Comparison of ENCODE assay signal across 11 cellular contexts in genomic region chr12:48155786-48156185, GRCh38. TPM values are rescaled to one million over a fixed set of nuclear protein-coding genes. Genes with fewer than 3 reads are reported as not detected.
DNase-seq lines count a peak whose midpoint lies in the region; ATAC-seq and TF ChIP-seq lines count a peak whose summit lies in the region.
"Not testable (repeated sequence)": the region's sequence is repeated elsewhere in the genome, so short reads cannot be mapped to it uniquely, and the experiment has no call there.
"Had no signal": no experiment of that assay in that cellular context is flagged by ENCODE, and none has a peak within 500 bp of the region (broad histone marks: within the 10 kb centered on the region; RNA-seq: fewer than 3 reads in every experiment).

No MANE protein-coding gene starts in this region.

- H3K9me3 Mint-ChIP-seq in IgD-negative memory B cell; T-helper 1 cell treated with Interleukin-12 subunit alpha and Interleukin-12 subunit beta and Interleukin-4 antibody, amounts not matched to agents 30 μg/mL and 1 μg/mL, for 36 hours; activated T-cell treated with anti-CD3 and anti-CD28 coated beads, Interleukin-2, amount 50 U/mL, for 24 hours; activated naive CD8-positive, alpha-beta T cell treated with anti-CD3 and anti-CD28 coated beads, Interleukin-2, amount 10 ng/mL, durations not matched to agents 7 days and 5 days; endodermal cell; naive thymus-derived CD8-positive, alpha-beta T cell: not testable (repeated sequence)

- peaks cover 0 to 16% (median 0%) of the 10 kb centered on the region in 11 experiments; a peak in 2 of 22 replicates for H4K20me1 ChIP-seq in BLaER1 treated with 17β-estradiol and CSF1 and Interleukin-3, amounts not matched to agents 10 nM and 100 nM

- peak overlapping the region; percentile 16 to 94 (median 36) for H3K4me3 Mint-ChIP-seq in IgD-negative memory B cell
- H3K4me3 Mint-ChIP-seq in T-helper 1 cell treated with Interleukin-12 subunit alpha and Interleukin-12 subunit beta and Interleukin-4 antibody, amounts not matched to agents 30 μg/mL and 1 μg/mL, for 36 hours = peak overlapping the region; percentile 94
- H3K4me3 Mint-ChIP-seq in activated T-cell treated with anti-CD3 and anti-CD28 coated beads, Interleukin-2, amount 50 U/mL, for 24 hours = peak overlapping the region; percentile 96
- H3K4me3 Mint-ChIP-seq in activated naive CD8-positive, alpha-beta T cell treated with anti-CD3 and anti-CD28 coated beads, Interleukin-2, amount 10 ng/mL, durations not matched to agents 7 days and 5 days = peak overlapping the region; percentile 96
- H3K4me3 Mint-ChIP-seq in endodermal cell = not testable (repeated sequence)
- peak overlapping the region; percentile 93 to 99 (median 96) for H3K4me3 Mint-ChIP-seq in naive thymus-derived CD8-positive, alpha-beta T cell

- 95 to 100% methylated on average over 3 to 4 of the region's 5 CpGs for WGBS in endodermal cell (ENCODE audit: insufficient coverage in 1 of 2, insufficient read length in 1 of 2), 2 experiments

- not testable (repeated sequence) for H3K36me3 Mint-ChIP-seq in IgD-negative memory B cell; activated naive CD8-positive, alpha-beta T cell treated with anti-CD3 and anti-CD28 coated beads, Interleukin-2, amount 10 ng/mL, durations not matched to agents 7 days and 5 days; endodermal cell (ENCODE audit: low read depth)
- peaks cover 19% of the 10 kb centered on the region for H3K36me3 Mint-ChIP-seq in T-helper 1 cell treated with Interleukin-12 subunit alpha and Interleukin-12 subunit beta and Interleukin-4 antibody, amounts not matched to agents 30 μg/mL and 1 μg/mL, for 36 hours (ENCODE audit: low read depth)
- H3K36me3 Mint-ChIP-seq in activated T-cell treated with anti-CD3 and anti-CD28 coated beads, Interleukin-2, amount 50 U/mL, for 24 hours (ENCODE audit: low read depth) = peaks cover 41% of the 10 kb centered on the region
- H3K36me3 Mint-ChIP-seq in naive thymus-derived CD8-positive, alpha-beta T cell = peaks cover 0 to 32% (median 0%) of the 10 kb centered on the region in 3 donors

- H3K4me2 ChIP-seq in BLaER1 treated with 17β-estradiol and CSF1 and Interleukin-3, amounts not matched to agents 10 nM and 100 nM = peak overlapping the region in 10 of 11 experiments; percentile 71 to 99 (median 93); a peak in 9 of 22 replicates

- not testable (repeated sequence) for H3K9me3 ChIP-seq in BLaER1 treated with 17β-estradiol and CSF1 and Interleukin-3, amounts not matched to agents 10 nM and 100 nM (replicated peaks in 1 of 11); endodermal cell (ENCODE audit: control insufficient read depth, low read length); gastrocnemius medialis

- H3K36me3 ChIP-seq in BLaER1 treated with 17β-estradiol and CSF1 and Interleukin-3, amounts not matched to agents 10 nM and 100 nM = peaks cover 27 to 41% (median 30%) of the 10 kb centered on the region in 11 experiments
- not testable (repeated sequence) for H3K36me3 ChIP-seq in endodermal cell (ENCODE audit: control insufficient read depth, insufficient read depth, low read length)
- H3K36me3 ChIP-seq in gastrocnemius medialis = peaks cover 0 to 10% of the 10 kb centered on the region in 2 donors

- H3K27me3 ChIP-seq in BLaER1 treated with 17β-estradiol and CSF1 and Interleukin-3, amounts not matched to agents 10 nM and 100 nM; endodermal cell (ENCODE audit: control insufficient read depth, insufficient read depth, low read length, poor library complexity, severe bottlenecking); gastrocnemius medialis: not testable (repeated sequence)

- H3K27me3 Mint-ChIP-seq in IgD-negative memory B cell; T-helper 1 cell treated with Interleukin-12 subunit alpha and Interleukin-12 subunit beta and Interleukin-4 antibody, amounts not matched to agents 30 μg/mL and 1 μg/mL, for 36 hours (ENCODE audit: low read depth); activated T-cell treated with anti-CD3 and anti-CD28 coated beads, Interleukin-2, amount 50 U/mL, for 24 hours; activated naive CD8-positive, alpha-beta T cell treated with anti-CD3 and anti-CD28 coated beads, Interleukin-2, amount 10 ng/mL, durations not matched to agents 7 days and 5 days; endodermal cell (ENCODE audit: insufficient read depth); naive thymus-derived CD8-positive, alpha-beta T cell: not testable (repeated sequence)

- peaks cover 18 to 28% (median 23%) of the 10 kb centered on the region in 3 donors for H3K4me1 Mint-ChIP-seq in IgD-negative memory B cell
- H3K4me1 Mint-ChIP-seq in T-helper 1 cell treated with Interleukin-12 subunit alpha and Interleukin-12 subunit beta and Interleukin-4 antibody, amounts not matched to agents 30 μg/mL and 1 μg/mL, for 36 hours (ENCODE audit: low read depth) = peaks cover 27% of the 10 kb centered on the region
- H3K4me1 Mint-ChIP-seq in activated T-cell treated with anti-CD3 and anti-CD28 coated beads, Interleukin-2, amount 50 U/mL, for 24 hours (ENCODE audit: low read depth) = peaks cover 62% of the 10 kb centered on the region
- peaks cover 26% of the 10 kb centered on the region for H3K4me1 Mint-ChIP-seq in activated naive CD8-positive, alpha-beta T cell treated with anti-CD3 and anti-CD28 coated beads, Interleukin-2, amount 10 ng/mL, durations not matched to agents 7 days and 5 days
- not testable (repeated sequence) for H3K4me1 Mint-ChIP-seq in endodermal cell
- peaks cover 20 to 52% (median 48%) of the 10 kb centered on the region in 4 donors for H3K4me1 Mint-ChIP-seq in naive thymus-derived CD8-positive, alpha-beta T cell

- POLR2A ChIA-PET in activated naive CD8-positive, alpha-beta T cell treated with anti-CD3 and anti-CD28 coated beads, Interleukin-2, amount 10 ng/mL, durations not matched to agents 7 days and 5 days (lab: Charles Lee) = interaction anchor here (0.7 to 3.2 kb wide), 2 partner anchors 50 to 275 kb away, joined by 4 to 41 read pairs; partner anchors contain the start of gene SENP1
- POLR2A ChIA-PET in naive thymus-derived CD8-positive, alpha-beta T cell (lab: Charles Lee) = interaction anchor here (0.6 to 2.8 kb wide), 3 partner anchors 27 to 432 kb away, joined by 3 to 12 read pairs (median 5); partner anchors contain the start of gene CCDC184

- peaks cover 8 to 52% (median 18%) of the 10 kb centered on the region in 10 experiments for H3K4me1 ChIP-seq in BLaER1 treated with 17β-estradiol and CSF1 and Interleukin-3, amounts not matched to agents 10 nM and 100 nM
- not testable (repeated sequence) for H3K4me1 ChIP-seq in endodermal cell (ENCODE audit: control insufficient read depth, insufficient read depth, low read length)
- H3K4me1 ChIP-seq in gastrocnemius medialis = peaks cover 58 to 70% of the 10 kb centered on the region in 2 donors

- H3K4me3 ChIP-seq in BLaER1 treated with 17β-estradiol and CSF1 and Interleukin-3, amounts not matched to agents 10 nM and 100 nM; endodermal cell (ENCODE audit: low read length): not testable (repeated sequence)
- H3K4me3 ChIP-seq in gastrocnemius medialis = peak overlapping the region in 3 of 4 donors; percentile 63 to 82 (median 77)

- not testable (repeated sequence) for TF ChIP-seq POLR2A in gastrocnemius medialis (IDR thresholded peaks at IDR 0.05)

- not testable (repeated sequence) for DNase-seq in activated T-cell treated with anti-CD3 and anti-CD28 coated beads, Interleukin-2, amount 50 U/mL, for 24 hours; activated naive CD8-positive, alpha-beta T cell treated with anti-CD3 and anti-CD28 coated beads, Interleukin-2, amount 10 ng/mL, durations not matched to agents 7 days and 5 days; naive thymus-derived CD8-positive, alpha-beta T cell
- DNase-seq in endodermal cell = peak; percentile 17
- DNase-seq in gastrocnemius medialis = peak in 1 of 2 donors; percentile 57

- not testable (repeated sequence) for H3K27ac ChIP-seq in BLaER1 treated with 17β-estradiol and CSF1 and Interleukin-3, amounts not matched to agents 10 nM and 100 nM; endodermal cell (ENCODE audit: low read depth, low read length)
- H3K27ac ChIP-seq in gastrocnemius medialis = peak overlapping the region; percentile 84 to 98 (median 93)

- TF ChIP-seq CTCF in endodermal cell (conservative IDR thresholded peaks at IDR 0.05); gastrocnemius medialis (IDR thresholded peaks at IDR 0.05 in 4 of 5, conservative IDR thresholded peaks at IDR 0.05 in 1 of 5): not testable (repeated sequence)

- in situ Hi-C loops in gastrocnemius medialis (cut with MboI; ENCODE audit: low sequenced_read_pairs in 4 of 4) = loop anchor here in 1 of 4 donors (5.0 kb wide), 1 partner anchor 38 kb away; the partner anchor contains the start of gene PFKM

- not testable (repeated sequence) for ATAC-seq in activated naive CD8-positive, alpha-beta T cell treated with anti-CD3 and anti-CD28 coated beads, Interleukin-2, amount 10 ng/mL, durations not matched to agents 7 days and 5 days (ENCODE audit: low read depth); naive thymus-derived CD8-positive, alpha-beta T cell; gastrocnemius medialis

- intact Hi-C loops in gastrocnemius medialis (cut with DNase I; ENCODE audit: low total_unique reads) = loop anchor here (2.0 to 10.0 kb wide), 2 partner anchors 37 to 1891 kb away; partner anchors contain the start of genes PFKM and SLC38A1

- not testable (repeated sequence) for H3K27ac Mint-ChIP-seq in IgD-negative memory B cell; T-helper 1 cell treated with Interleukin-12 subunit alpha and Interleukin-12 subunit beta and Interleukin-4 antibody, amounts not matched to agents 30 μg/mL and 1 μg/mL, for 36 hours; activated naive CD8-positive, alpha-beta T cell treated with anti-CD3 and anti-CD28 coated beads, Interleukin-2, amount 10 ng/mL, durations not matched to agents 7 days and 5 days; endodermal cell
- H3K27ac Mint-ChIP-seq in activated T-cell treated with anti-CD3 and anti-CD28 coated beads, Interleukin-2, amount 50 U/mL, for 24 hours = peak overlapping the region; percentile 47
- H3K27ac Mint-ChIP-seq in naive thymus-derived CD8-positive, alpha-beta T cell = peak overlapping the region in 7 of 10 donors; percentile 36 to 99 (median 98)

- not testable (repeated sequence) for H3K9ac ChIP-seq in BLaER1 treated with 17β-estradiol and CSF1 and Interleukin-3, amounts not matched to agents 10 nM and 100 nM; endodermal cell (ENCODE audit: extremely low read depth, low read length, poor library complexity, severe bottlenecking)

RNA-seq across cellular contexts. Expression of gene ASB8, which starts 1.5 kb away (rescaled TPM):
- 59.9 TPM for polyA plus RNA-seq in IgD-negative memory B cell
- 10 to 100 TPM; 47.6 to 53.9 TPM for total RNA-seq in activated naive CD8-positive, alpha-beta T cell treated with anti-CD3 and anti-CD28 coated beads, Interleukin-2, amount 10 ng/mL, durations not matched to agents 7 days and 5 days
- total RNA-seq in endodermal cell = 1 to 10 TPM; 7.1 to 9.0 TPM
- 13.2 TPM for polyA plus RNA-seq in endodermal cell (2013, experiment 1 of 2)
- polyA plus RNA-seq in endodermal cell (2013, experiment 2 of 2) = 14.0 TPM
- 10 to 100 TPM; 71.0 to 81.0 TPM for total RNA-seq in naive thymus-derived CD8-positive, alpha-beta T cell
- 10 to 100 TPM; 61.2 to 75.6 (median 64.4) TPM for polyA plus RNA-seq in naive thymus-derived CD8-positive, alpha-beta T cell
- total RNA-seq in gastrocnemius medialis = 100 to 1,000 TPM; 134 to 359 (median 210) TPM

RNA-seq across cellular contexts. Expression of gene CCDC184, which starts 27.7 kb away (rescaled TPM):
- 0.31 TPM for polyA plus RNA-seq in IgD-negative memory B cell
- under 1 TPM; 0.57 to 0.58 TPM for total RNA-seq in activated naive CD8-positive, alpha-beta T cell treated with anti-CD3 and anti-CD28 coated beads, Interleukin-2, amount 10 ng/mL, durations not matched to agents 7 days and 5 days
- total RNA-seq in endodermal cell = not detected
- polyA plus RNA-seq in endodermal cell (2013, experiment 1 of 2) = 9.2 TPM
- polyA plus RNA-seq in endodermal cell (2013, experiment 2 of 2) = 9.0 TPM
- not detected for total RNA-seq in naive thymus-derived CD8-positive, alpha-beta T cell
- polyA plus RNA-seq in naive thymus-derived CD8-positive, alpha-beta T cell = under 1 TPM in 2 of 3 donors, not detected in 1; 0.11 to 0.13 TPM
- 1 to 10 TPM in 2 of 4 donors, under 1 TPM in 2; 0.38 to 2.0 (median 1.1) TPM for total RNA-seq in gastrocnemius medialis
- total RNA-seq: A172 had no signal
- polyA plus RNA-seq: CD14-positive monocyte had no signal

RNA-seq across cellular contexts. Expression of gene PFKM, which starts 36.6 kb away (rescaled TPM):
- 7.5 TPM for polyA plus RNA-seq in IgD-negative memory B cell
- total RNA-seq in activated naive CD8-positive, alpha-beta T cell treated with anti-CD3 and anti-CD28 coated beads, Interleukin-2, amount 10 ng/mL, durations not matched to agents 7 days and 5 days = 10 to 100 TPM; 23.9 to 26.2 TPM
- total RNA-seq in endodermal cell = 100 to 1,000 TPM in 1 of 2 donors, 10 to 100 TPM in 1; 90.0 to 107 TPM
- 94.0 TPM for polyA plus RNA-seq in endodermal cell (2013, experiment 1 of 2)
- polyA plus RNA-seq in endodermal cell (2013, experiment 2 of 2) = 81.0 TPM
- 10 to 100 TPM; 14.4 to 16.1 TPM for total RNA-seq in naive thymus-derived CD8-positive, alpha-beta T cell
- 1 to 10 TPM; 4.5 to 8.4 (median 4.6) TPM for polyA plus RNA-seq in naive thymus-derived CD8-positive, alpha-beta T cell
- total RNA-seq in gastrocnemius medialis = 1,000 to 10,000 TPM in 1 of 4 donors, 100 to 1,000 TPM in 3; 341 to 1,022 (median 763) TPM

RNA-seq across cellular contexts. Expression of gene OR10AD1, which starts 47.3 kb away (rescaled TPM):
- polyA plus RNA-seq in IgD-negative memory B cell = not detected
- not detected for total RNA-seq in activated naive CD8-positive, alpha-beta T cell treated with anti-CD3 and anti-CD28 coated beads, Interleukin-2, amount 10 ng/mL, durations not matched to agents 7 days and 5 days
- total RNA-seq in endodermal cell = not detected
- not detected for polyA plus RNA-seq in endodermal cell (2013, experiment 1 of 2)
- polyA plus RNA-seq in endodermal cell (2013, experiment 2 of 2) = not detected
- total RNA-seq in naive thymus-derived CD8-positive, alpha-beta T cell = not detected
- not detected for polyA plus RNA-seq in naive thymus-derived CD8-positive, alpha-beta T cell
- total RNA-seq in gastrocnemius medialis = not detected
- total RNA-seq: A172, Daoy had no signal
- polyA plus RNA-seq: CD14-positive monocyte had no signal

RNA-seq across cellular contexts. Expression of gene SENP1, which starts 49.9 kb away (rescaled TPM):
- 12.6 TPM for polyA plus RNA-seq in IgD-negative memory B cell
- 10 to 100 TPM; 36.2 to 43.4 TPM for total RNA-seq in activated naive CD8-positive, alpha-beta T cell treated with anti-CD3 and anti-CD28 coated beads, Interleukin-2, amount 10 ng/mL, durations not matched to agents 7 days and 5 days
- 10 to 100 TPM; 30.6 to 39.6 TPM for total RNA-seq in endodermal cell
- polyA plus RNA-seq in endodermal cell (2013, experiment 1 of 2) = 25.5 TPM
- 26.3 TPM for polyA plus RNA-seq in endodermal cell (2013, experiment 2 of 2)
- 10 to 100 TPM; 29.1 to 37.0 TPM for total RNA-seq in naive thymus-derived CD8-positive, alpha-beta T cell
- 10 to 100 TPM in 2 of 3 donors, 1 to 10 TPM in 1; 9.9 to 11.9 (median 10.2) TPM for polyA plus RNA-seq in naive thymus-derived CD8-positive, alpha-beta T cell
- total RNA-seq in gastrocnemius medialis = 10 to 100 TPM in 3 of 4 donors, 1 to 10 TPM in 1; 8.7 to 19.1 (median 13.1) TPM

Comparison
In these comparisons a context has a peak if more than half of its experiments do, and no peak if none do; other contexts are left out.
1. RNA of gene ASB8, which starts 1.5 kb away (total RNA-seq): 134 to 359 TPM in gastrocnemius medialis, 71.0 to 81.0 TPM in naive thymus-derived CD8-positive, alpha-beta T cell and 47.6 to 53.9 TPM in activated naive CD8-positive, alpha-beta T cell treated with anti-CD3 and anti-CD28 coated beads, Interleukin-2, amount 10 ng/mL, durations not matched to agents 7 days and 5 days; 7.1 to 9.0 TPM in endodermal cell; every median in the first group is over 4 times any median in the second.